Comparison of ENCODE assay signal across 8 cellular contexts in genomic region chr2:4354678-4355077, GRCh38.
DNase-seq lines count a peak whose midpoint lies in the region; TF ChIP-seq lines count a peak whose summit lies in the region.
"Had no signal": no experiment of that assay in that cellular context is flagged by ENCODE, and none has a peak within 500 bp of the region (broad histone marks: within the 10 kb centered on the region; RNA-seq: fewer than 3 reads in every experiment).

No MANE protein-coding gene starts in this region.

- H3K27ac ChIP-seq in mesendoderm (ENCODE audit: low read depth, low read length): no peak overlapping the region
- H3K27ac ChIP-seq in spleen: no peak overlapping the region

- H4K5ac ChIP-seq in mesendoderm (ENCODE audit: low read length): no peak overlapping the region

- no peaks in the 10 kb centered on the region for H3K79me2 ChIP-seq in mesendoderm (ENCODE audit: control insufficient read depth, insufficient read depth, low read length)

- no peak overlapping the region for H3K4me3 ChIP-seq in mesendoderm (ENCODE audit: low read length)
- H3K4me3 ChIP-seq in spleen: no peak overlapping the region
- H3K4me3 ChIP-seq in foreskin fibroblast (ENCODE audit: low read depth in 1 of 2, low read length in 2 of 2): no peak overlapping the region

- no peak overlapping the region for H3K56ac ChIP-seq in mesendoderm (ENCODE audit: low read length)

- no peak overlapping the region for H2BK15ac ChIP-seq in mesendoderm (replicated peaks; ENCODE audit: low read depth)

- H3K79me1 ChIP-seq in mesendoderm (ENCODE audit: low read length): no peaks in the 10 kb centered on the region

- no peak overlapping the region for H3K9ac ChIP-seq in mesendoderm (ENCODE audit: low read length)

- H3K4me2 ChIP-seq in mesendoderm (ENCODE audit: low read length): no peak overlapping the region

- DNase-seq in HuH-7 (ENCODE audit: low spot score): peak; percentile 17
- DNase-seq in SW480 (ENCODE audit: low spot score): peak; percentile 11
- peak; percentile 89 for DNase-seq in mesendoderm
- DNase-seq in spleen: no peak
- DNase-seq in foreskin fibroblast: no peak
- no peak for DNase-seq in NCI-H2107 treated with DMSO at 0.1 percent for 48 hours (lab: John Stamatoyannopoulos, UW; ENCODE audit: unreplicated experiment)
- DNase-seq: activated CD4-positive, alpha-beta T cell treated with anti-CD3 and anti-CD28 coated beads, Interleukin-2, amount 10 ng/mL, durations not matched to agents 24 days and 14 days had no signal

- no peaks in the 10 kb centered on the region for H3K27me3 ChIP-seq in mesendoderm (ENCODE audit: insufficient read depth, low read length, poor library complexity)
- no peaks in the 10 kb centered on the region for H3K27me3 ChIP-seq in spleen (replicated peaks in 1 of 7)

- H3K36me3 ChIP-seq in mesendoderm (ENCODE audit: control insufficient read depth, insufficient read depth, low read length): no peaks in the 10 kb centered on the region
- H3K36me3 ChIP-seq in spleen: no peaks in the 10 kb centered on the region

- no peak overlapping the region for H2AK5ac ChIP-seq in mesendoderm (ENCODE audit: low read length)

- no peak overlapping the region for H2BK5ac ChIP-seq in mesendoderm (ENCODE audit: low read length)

- intact Hi-C loops in spleen (cut with DNase I; ENCODE audit: low total_unique reads): no loop called here

- H3K4ac ChIP-seq in mesendoderm (ENCODE audit: low read depth, low read length): no peak overlapping the region

- no peak overlapping the region for H3K23ac ChIP-seq in mesendoderm (ENCODE audit: low read length)

- no peak overlapping the region for H3K18ac ChIP-seq in mesendoderm (ENCODE audit: low read length)

- H2BK120ac ChIP-seq in mesendoderm (ENCODE audit: low read depth, low read length): no peak overlapping the region

- TF ChIP-seq POLR2A in spleen (IDR thresholded peaks at IDR 0.05): no peak

- no CpG with 5 or more reads among the region's 10 CpGs for WGBS in mesendoderm (ENCODE audit: extremely low coverage, insufficient coverage, low lambda C conversion rate)
- 66 to 71% (median 68%) methylated on average over 10 of the region's 10 CpGs for WGBS in spleen, 5 donors

- TF ChIP-seq CTCF in GM12874 (IDR thresholded peaks at IDR 0.05; ENCODE audit: insufficient read depth, low read depth, low read length): peak; percentile 44; the same call in 1 of the 2 replicates
- peak in 3 of 11 experiments; percentile 14 to 29 (median 16) for TF ChIP-seq CTCF in spleen (IDR thresholded peaks at IDR 0.05 in 8 of 11, conservative IDR thresholded peaks at IDR 0.05 in 3 of 11)
- TF ChIP-seq CTCF in foreskin fibroblast (IDR thresholded peaks at IDR 0.05; ENCODE audit: low read depth, low read length): no peak

- H4K8ac ChIP-seq in mesendoderm (ENCODE audit: low read depth, low read length): no peak overlapping the region

- H3K9me3 ChIP-seq in spleen: peaks cover 0 to 5% (median 0%) of the 10 kb centered on the region in 8 donors

- H3K4me1 ChIP-seq in mesendoderm (ENCODE audit: control insufficient read depth, low read depth, low read length) (no peaks in the 10 kb centered on the region), spleen (no peaks in the 10 kb centered on the region)

Comparison
In these comparisons a context has a peak if more than half of its experiments do, and no peak if none do; other contexts are left out.
1. DNase-seq: peak in HuH-7 (single experiment), SW480 (single experiment) and mesendoderm (single experiment); none in spleen (single experiment), foreskin fibroblast (0 of 2) and NCI-H2107 treated with DMSO at 0.1 percent for 48 hours (single experiment).